In the genomic region with DNA sequence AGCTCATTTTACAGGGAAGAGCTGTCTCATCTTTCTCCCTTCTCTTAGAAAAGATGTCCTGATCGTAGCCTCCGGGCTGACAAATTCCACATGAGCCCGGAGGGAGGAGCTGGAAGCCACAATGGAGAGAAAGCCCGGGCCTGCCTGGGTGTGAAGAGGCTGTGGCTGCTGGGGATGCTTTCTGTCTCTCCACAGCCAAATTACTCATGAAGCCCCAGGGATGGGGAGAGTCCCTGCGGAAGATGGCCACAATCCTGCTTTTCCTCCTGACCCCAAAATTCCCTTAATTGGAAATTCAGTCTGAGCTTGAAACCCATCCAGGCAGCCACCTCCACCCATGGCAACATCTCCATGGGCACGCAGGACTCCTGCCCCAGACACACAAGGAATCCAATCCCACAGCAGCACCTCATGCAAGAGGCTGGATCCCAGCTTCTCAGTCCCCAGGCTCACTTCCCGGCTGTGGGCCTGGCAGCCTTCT, we compare ENCODE assay signal across 14 cellular contexts. TPM values are rescaled to one million over a fixed set of nuclear protein-coding genes. Genes with fewer than 3 reads are reported as not detected.
DNase-seq lines count a peak whose midpoint lies in the region; ATAC-seq and TF ChIP-seq lines count a peak whose summit lies in the region.
"Had no signal": no experiment of that assay in that cellular context is flagged by ENCODE, and none has a peak within 500 bp of the region (broad histone marks: within the 10 kb centered on the region; RNA-seq: fewer than 3 reads in every experiment).

No MANE protein-coding gene starts in this region.

- H3K4me1 ChIP-seq in sigmoid colon = peaks cover 0 to 79% (median 56%) of the 10 kb centered on the region in 4 donors

- no peak for ATAC-seq in activated naive CD8-positive, alpha-beta T cell treated with anti-CD3 and anti-CD28 coated beads, Interleukin-2, amount 50 U/mL, for 24 hours
- ATAC-seq: stimulated activated naive CD8-positive, alpha-beta T cell treated with anti-CD3 and anti-CD28 coated beads, Interleukin-15, Interleukin-2, amounts not matched to agents 100 U/mL and 50 U/mL, for 24 hours had no signal

- no peak overlapping the region for H3K4me3 ChIP-seq in sigmoid colon
- H3K4me3 ChIP-seq: lung had no signal

- no peak overlapping the region for H3K4me3 Mint-ChIP-seq in activated naive CD8-positive, alpha-beta T cell treated with anti-CD3 and anti-CD28 coated beads, Interleukin-2, amount 50 U/mL, for 24 hours

- H3K36me3 ChIP-seq in sigmoid colon = peaks cover 0 to 21% (median 11%) of the 10 kb centered on the region in 4 donors

- no peaks in the 10 kb centered on the region for H3K4me1 Mint-ChIP-seq in activated naive CD8-positive, alpha-beta T cell treated with anti-CD3 and anti-CD28 coated beads, Interleukin-2, amount 50 U/mL, for 24 hours

- H3K36me3 Mint-ChIP-seq in activated naive CD8-positive, alpha-beta T cell treated with anti-CD3 and anti-CD28 coated beads, Interleukin-2, amount 50 U/mL, for 24 hours (ENCODE audit: low read depth) = no peaks in the 10 kb centered on the region

- H3K9me3 ChIP-seq in sigmoid colon = no peaks in the 10 kb centered on the region

- TF ChIP-seq EP300 in sigmoid colon (IDR thresholded peaks at IDR 0.05) = peak in 1 of 4 donors; percentile 7

- intact Hi-C loops in sigmoid colon (cut with DNase I) = no loop called here

- H3K27me3 Mint-ChIP-seq in activated naive CD8-positive, alpha-beta T cell treated with anti-CD3 and anti-CD28 coated beads, Interleukin-2, amount 50 U/mL, for 24 hours = peaks cover 12% of the 10 kb centered on the region

- POLR2A ChIA-PET in RWPE1 (lab: Yijun Ruan, JAX; ENCODE audit: low non-redundant PET) = no interaction called here

- H3K27ac ChIP-seq in RWPE1 (peak overlapping the region; percentile 61), sigmoid colon (peak overlapping the region; percentile 80 to 92 (median 92))

- TF ChIP-seq POLR2A in sigmoid colon (IDR thresholded peaks at IDR 0.05) = no peak

- DNase-seq in EL (peak; percentile 86), RWPE1 (ENCODE audit: low spot score) (peak; percentile 62), fibroblast of peridontal ligament (ENCODE audit: extremely low read depth) (peak; percentile 12), sigmoid colon (peak; percentile 72), NCI-H345 (lab: John Stamatoyannopoulos, UW) (no peak), DMS79 treated with DMSO at 0.1 percent for 48 hours (lab: John Stamatoyannopoulos, UW) (no peak), NCI-H510A (lab: John Stamatoyannopoulos, UW) (no peak)
- no peak for DNase-seq in activated naive CD8-positive, alpha-beta T cell treated with anti-CD3 and anti-CD28 coated beads, Interleukin-2, amount 50 U/mL, for 24 hours
- DNase-seq: activated CD4-positive, CD25-positive, alpha-beta regulatory T cell; amniotic stem cell; NCI-H187 treated with DMSO at 0.1 percent for 48 hours; stimulated activated naive CD8-positive, alpha-beta T cell treated with anti-CD3 and anti-CD28 coated beads, Interleukin-15, Interleukin-2, amounts not matched to agents 100 U/mL and 50 U/mL, for 24 hours had no signal

- H3K27me3 ChIP-seq in sigmoid colon = no peaks in the 10 kb centered on the region

- 63 to 69% methylated on average over 7 of the region's 7 CpGs for WGBS in sigmoid colon, 2 donors

- no peaks in the 10 kb centered on the region for H3K9me3 Mint-ChIP-seq in activated naive CD8-positive, alpha-beta T cell treated with anti-CD3 and anti-CD28 coated beads, Interleukin-2, amount 50 U/mL, for 24 hours

- CTCF ChIA-PET in RWPE1 (lab: Yijun Ruan, JAX) = interaction anchor here (1.1 to 3.3 kb wide), 6 partner anchors 15 to 54 kb away, joined by 3 to 12 read pairs (median 5); partner anchors contain the start of gene JPH2

- TF ChIP-seq CTCF in RWPE1 (conservative IDR thresholded peaks at IDR 0.05; ENCODE audit: low read depth) (no peak), sigmoid colon (IDR thresholded peaks at IDR 0.05) (no peak)

- H3K27ac Mint-ChIP-seq in activated naive CD8-positive, alpha-beta T cell treated with anti-CD3 and anti-CD28 coated beads, Interleukin-2, amount 50 U/mL, for 24 hours = no peak overlapping the region

RNA-seq across cellular contexts. Expression of gene JPH2, which starts 32.4 kb away (rescaled TPM):
- total RNA-seq in sigmoid colon = 100 to 1,000 TPM in 3 of 4 donors, 10 to 100 TPM in 1; 52.0 to 166 (median 122) TPM
- 1 to 10 TPM in 1 of 3 donors, under 1 TPM in 2; 0.23 to 5.3 (median 0.60) TPM for polyA plus RNA-seq in sigmoid colon
- total RNA-seq: pulmonary artery endothelial cell had no signal

RNA-seq across cellular contexts. Expression of gene OSER1, which starts 56.0 kb away (rescaled TPM):
- 10 to 100 TPM; 47.4 to 90.5 (median 61.5) TPM for total RNA-seq in sigmoid colon
- polyA plus RNA-seq in sigmoid colon = 10 to 100 TPM; 28.5 to 39.8 (median 37.2) TPM

Comparison
In these comparisons a context has a peak if more than half of its experiments do, and no peak if none do; other contexts are left out.
1. DNase-seq: peak in EL (single experiment), RWPE1 (single experiment), fibroblast of peridontal ligament (single experiment) and sigmoid colon (single experiment); none in NCI-H345 (single experiment), DMS79 treated with DMSO at 0.1 percent for 48 hours (single experiment), activated naive CD8-positive, alpha-beta T cell treated with anti-CD3 and anti-CD28 coated beads, Interleukin-2, amount 50 U/mL, for 24 hours (single experiment) and NCI-H510A (single experiment).